Comparison of ENCODE assay signal across 10 cellular contexts in genomic region chr6:26332408-26332807, GRCh38. TPM values are rescaled to one million over a fixed set of nuclear protein-coding genes. Genes with fewer than 3 reads are reported as not detected.
DNase-seq lines count a peak whose midpoint lies in the region; ATAC-seq and TF ChIP-seq lines count a peak whose summit lies in the region.
"Had no signal": no experiment of that assay in that cellular context is flagged by ENCODE, and none has a peak within 500 bp of the region (broad histone marks: within the 10 kb centered on the region; RNA-seq: fewer than 3 reads in every experiment).

No MANE protein-coding gene starts in this region.

- POLR2A ChIA-PET in CD8-positive, alpha-beta T cell (lab: Charles Lee): interaction anchor here (1.0 to 1.6 kb wide), 4 partner anchors 9 to 222 kb away, joined by 3 to 8 read pairs (median 4); a partner anchor contains a TSS
- POLR2A ChIA-PET in activated CD8-positive, alpha-beta T cell treated with anti-CD3 and anti-CD28 coated beads for 36 hours (lab: Charles Lee): interaction anchor here (0.6 to 2.2 kb wide), 6 partner anchors 9 to 205 kb away, joined by 3 to 9 read pairs (median 5); partner anchors contain the start of gene HMGN4

- peaks cover 22% of the 10 kb centered on the region for H3K27me3 Mint-ChIP-seq in CD8-positive, alpha-beta T cell (ENCODE audit: low read depth)
- H3K27me3 Mint-ChIP-seq in activated CD8-positive, alpha-beta T cell treated with anti-CD3 and anti-CD28 coated beads for 36 hours: peaks cover 19% of the 10 kb centered on the region

- H3K4me1 ChIP-seq in CD8-positive, alpha-beta T cell (ENCODE audit: insufficient read depth, low read length): peaks cover 17% of the 10 kb centered on the region
- H3K4me1 ChIP-seq in HAP-1 (peaks cover 21% of the 10 kb centered on the region), right cardiac atrium (ENCODE audit: control insufficient read depth, insufficient read depth, low read length) (no peaks in the 10 kb centered on the region)
- H3K4me1 ChIP-seq: parathyroid adenoma had no signal

- in situ Hi-C loops in HAP-1 (cut with MboI; ENCODE audit: low sequenced_read_pairs): no loop called here

- CTCF ChIA-PET in CD8-positive, alpha-beta T cell (lab: Charles Lee): interaction anchor here (1.0 to 6.4 kb wide), 3 partner anchors 10 to 44 kb away, joined by 3 to 52 read pairs (median 4); no protein-coding TSS in a partner anchor
- CTCF ChIA-PET in activated CD8-positive, alpha-beta T cell treated with anti-CD3 and anti-CD28 coated beads for 36 hours (lab: Charles Lee): interaction anchor here (1.1 to 6.2 kb wide), 3 partner anchors 10 to 263 kb away, joined by 3 to 31 read pairs (median 3); no protein-coding TSS in a partner anchor

- peaks cover 11% of the 10 kb centered on the region for H3K27me3 ChIP-seq in CD8-positive, alpha-beta T cell (ENCODE audit: insufficient read depth, low read length)
- H3K27me3 ChIP-seq in HAP-1 (ENCODE audit: low read depth): no peaks in the 10 kb centered on the region
- no peaks in the 10 kb centered on the region for H3K27me3 ChIP-seq in right cardiac atrium (ENCODE audit: control insufficient read depth, insufficient read depth)

- no peak overlapping the region for H3K4me3 ChIP-seq in CD8-positive, alpha-beta T cell (ENCODE audit: low read depth, low read length)
- H3K4me3 ChIP-seq in HAP-1: peak overlapping the region; percentile 48
- H3K4me3 ChIP-seq in iPS-18c (ENCODE audit: insufficient read depth, low read depth, low read length): peak overlapping the region; percentile 66; the same call in 1 of the 2 replicates
- no peak overlapping the region for H3K4me3 ChIP-seq in lower leg skin (ENCODE audit: low read depth, poor library complexity, severe bottlenecking)
- H3K4me3 ChIP-seq in right cardiac atrium (ENCODE audit: low read length): no peak overlapping the region

- no peaks in the 10 kb centered on the region for H3K36me3 ChIP-seq in CD8-positive, alpha-beta T cell (ENCODE audit: insufficient read depth, low read length)
- no peaks in the 10 kb centered on the region for H3K36me3 ChIP-seq in HAP-1 (replicated peaks)

- no peaks in the 10 kb centered on the region for H3K36me3 Mint-ChIP-seq in CD8-positive, alpha-beta T cell
- H3K36me3 Mint-ChIP-seq in activated CD8-positive, alpha-beta T cell treated with anti-CD3 and anti-CD28 coated beads for 36 hours (ENCODE audit: low read depth): peaks cover 4% of the 10 kb centered on the region

- H3K9me3 Mint-ChIP-seq in CD8-positive, alpha-beta T cell: no peaks in the 10 kb centered on the region
- no peaks in the 10 kb centered on the region for H3K9me3 Mint-ChIP-seq in activated CD8-positive, alpha-beta T cell treated with anti-CD3 and anti-CD28 coated beads for 36 hours

- TF ChIP-seq POLR2A in lower leg skin (IDR thresholded peaks at IDR 0.05): no peak

- peak overlapping the region; percentile 81 for H3K4me3 Mint-ChIP-seq in CD8-positive, alpha-beta T cell
- peak overlapping the region; percentile 81 for H3K4me3 Mint-ChIP-seq in activated CD8-positive, alpha-beta T cell treated with anti-CD3 and anti-CD28 coated beads for 36 hours

- intact Hi-C loops in CD8-positive, alpha-beta T cell (cut with DNase I, micrococcal nuclease): loop anchor here in 1 of 2 experiments (5.0 kb wide), 2 partner anchors 155 to 1145 kb away; no protein-coding TSS in a partner anchor
- intact Hi-C loops in activated CD8-positive, alpha-beta T cell treated with anti-CD3 and anti-CD28 coated beads for 36 hours (cut with micrococcal nuclease): loop anchor here (5.0 kb wide), 1 partner anchor 220 kb away; no protein-coding TSS in a partner anchor
- intact Hi-C loops in lower leg skin (cut with DNase I; ENCODE audit: low total_unique reads) (no loop called here), right cardiac atrium (cut with DNase I) (no loop called here)

- 22 to 31% methylated on average over 8 of the region's 8 CpGs for WGBS in lower leg skin, 2 donors
- WGBS in right cardiac atrium: 15% methylated on average over 8 of the region's 8 CpGs

- H3K27ac Mint-ChIP-seq in CD8-positive, alpha-beta T cell: peak overlapping the region; percentile 23
- H3K27ac Mint-ChIP-seq in activated CD8-positive, alpha-beta T cell treated with anti-CD3 and anti-CD28 coated beads for 36 hours: no peak overlapping the region

- no peak for TF ChIP-seq CTCF in CD8-positive, alpha-beta T cell (IDR thresholded peaks at IDR 0.05)
- TF ChIP-seq CTCF in activated CD8-positive, alpha-beta T cell treated with anti-CD3 and anti-CD28 coated beads for 36 hours (IDR thresholded peaks at IDR 0.05): no peak
- TF ChIP-seq CTCF in lower leg skin (IDR thresholded peaks at IDR 0.05): no peak

- no peak for ATAC-seq in CD8-positive, alpha-beta T cell
- ATAC-seq in activated CD8-positive, alpha-beta T cell treated with anti-CD3 and anti-CD28 coated beads for 36 hours: no peak
- ATAC-seq in HG03432 (IDR thresholded peaks at IDR 0.05; ENCODE audit: unreplicated experiment): no peak
- no peak for ATAC-seq in right cardiac atrium

- H3K9me3 ChIP-seq in CD8-positive, alpha-beta T cell (ENCODE audit: low read length): no peaks in the 10 kb centered on the region
- no peaks in the 10 kb centered on the region for H3K9me3 ChIP-seq in HAP-1
- no peaks in the 10 kb centered on the region for H3K9me3 ChIP-seq in iPS-18c (ENCODE audit: control insufficient read depth, insufficient read depth, low read length)
- H3K9me3 ChIP-seq in right cardiac atrium (ENCODE audit: control insufficient read depth, low read length): no peaks in the 10 kb centered on the region

- H3K27ac ChIP-seq in CD8-positive, alpha-beta T cell (ENCODE audit: low read depth, low read length): no peak overlapping the region
- no peak overlapping the region for H3K27ac ChIP-seq in right cardiac atrium (ENCODE audit: low read length)
- H3K27ac ChIP-seq: parathyroid adenoma had no signal

- no peak for DNase-seq in CD8-positive, alpha-beta T cell
- no peak for DNase-seq in HAP-1 (ENCODE audit: low spot score in 2 of 2)
- no peak for DNase-seq in activated CD8-positive, alpha-beta T cell treated with anti-CD3 and anti-CD28 coated beads for 36 hours
- DNase-seq in AG20443 (ENCODE audit: low spot score): no peak
- DNase-seq in lower leg skin (ENCODE audit: low spot score in 2 of 2): no peak
- DNase-seq in right cardiac atrium: no peak
- DNase-seq: NCI-H1105 had no signal

- H3K4me1 Mint-ChIP-seq in CD8-positive, alpha-beta T cell (ENCODE audit: low read depth): peaks cover 56% of the 10 kb centered on the region
- peaks cover 47% of the 10 kb centered on the region for H3K4me1 Mint-ChIP-seq in activated CD8-positive, alpha-beta T cell treated with anti-CD3 and anti-CD28 coated beads for 36 hours (ENCODE audit: low read depth)

RNA-seq across cellular contexts. Expression of gene BTN3A2, which starts 32.6 kb away (rescaled TPM):
- total RNA-seq in CD8-positive, alpha-beta T cell: 10 to 100 TPM; 38.4 to 43.6 TPM
- 10 to 100 TPM; 58.4 to 63.5 TPM for total RNA-seq in activated CD8-positive, alpha-beta T cell treated with anti-CD3 and anti-CD28 coated beads for 36 hours
- total RNA-seq in lower leg skin: 10 to 100 TPM in 3 of 4 donors, 1 to 10 TPM in 1; 9.9 to 26.8 (median 18.5) TPM
- total RNA-seq in right cardiac atrium: 10 to 100 TPM in 3 of 4 donors, 1 to 10 TPM in 1; 7.2 to 24.3 (median 14.2) TPM
- polyA plus RNA-seq in right cardiac atrium: 7.8 TPM

RNA-seq across cellular contexts. Expression of gene BTN2A2, which starts 50.5 kb away (rescaled TPM):
- total RNA-seq in CD8-positive, alpha-beta T cell: 10 to 100 TPM; 14.1 to 15.5 TPM
- 10 to 100 TPM; 12.8 to 16.1 TPM for total RNA-seq in activated CD8-positive, alpha-beta T cell treated with anti-CD3 and anti-CD28 coated beads for 36 hours
- 10 to 100 TPM in 2 of 4 donors, 1 to 10 TPM in 2; 8.0 to 14.4 (median 10.2) TPM for total RNA-seq in lower leg skin
- 10 to 100 TPM in 1 of 4 donors, 1 to 10 TPM in 3; 5.5 to 10.3 (median 7.8) TPM for total RNA-seq in right cardiac atrium
- polyA plus RNA-seq in right cardiac atrium: 4.7 TPM

Comparison
In these comparisons a context has a peak if more than half of its experiments do, and no peak if none do; other contexts are left out.
1. H3K4me3 ChIP-seq: peak in HAP-1 (single experiment) and iPS-18c (single experiment); none in CD8-positive, alpha-beta T cell (single experiment), lower leg skin (single experiment) and right cardiac atrium (single experiment).